5 cellular contexts compared by ENCODE assay signal in genomic region chr16:21629602-21630539, GRCh38. TPM values are rescaled to one million over a fixed set of nuclear protein-coding genes. Genes with fewer than 3 reads are reported as not detected.
"Had no signal": no experiment of that assay in that cellular context is flagged by ENCODE, and none has a peak within 500 bp of the region (broad histone marks: within the 10 kb centered on the region; RNA-seq: fewer than 3 reads in every experiment).

No MANE protein-coding gene starts in this region.

RNA-seq across cellular contexts. Expression of gene IGSF6, which starts 22.5 kb away (rescaled TPM):
- total RNA-seq: chondrocyte, osteocyte, pulmonary artery endothelial cell had no signal

RNA-seq across cellular contexts. Expression of gene OTOA, which starts 33.9 kb away (rescaled TPM):
- total RNA-seq: dermis microvascular lymphatic vessel endothelial cell, pulmonary artery endothelial cell had no signal
- polyA plus RNA-seq: hepatocyte had no signal
